12 cellular contexts compared by ENCODE assay signal in the genomic region with DNA sequence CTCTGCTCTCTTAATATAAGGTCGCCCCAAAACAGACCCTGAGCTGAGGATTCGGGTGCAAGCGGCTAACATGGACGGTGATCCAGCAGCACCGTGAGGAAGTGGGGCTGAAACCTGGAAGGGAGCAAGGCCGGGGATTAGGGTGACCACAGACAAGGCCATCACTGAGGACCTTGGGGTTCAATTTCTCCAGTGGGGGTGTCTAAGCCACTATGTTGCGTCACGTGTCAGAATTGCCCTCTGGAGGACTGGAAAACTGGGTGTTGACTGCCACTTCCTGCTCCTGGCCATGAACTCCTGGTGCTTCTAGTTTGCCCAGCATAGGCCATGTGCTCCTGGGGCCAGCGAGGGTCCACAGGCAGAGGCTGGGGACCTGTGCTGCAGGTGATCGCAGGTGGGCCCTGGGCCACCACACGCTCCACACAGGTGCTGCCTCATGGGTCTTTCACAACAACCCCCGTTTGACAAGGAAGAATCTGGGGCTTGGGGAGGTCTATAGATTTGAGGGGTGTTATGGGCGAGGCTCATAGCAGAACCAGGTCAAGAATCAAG.
"Had no signal": no experiment of that assay in that cellular context is flagged by ENCODE, and none has a peak within 500 bp of the region (broad histone marks: within the 10 kb centered on the region; RNA-seq: fewer than 3 reads in every experiment).

No MANE protein-coding gene starts in this region.

- DNase-seq: activated CD4-positive, CD25-positive, alpha-beta regulatory T cell treated with anti-CD3 and anti-CD28 coated beads, Interleukin-2, amount 50 U/mL, for 72 hours; activated naive CD4-positive, alpha-beta T cell treated with anti-CD3 and anti-CD28 coated beads, Interleukin-2, amount 50 U/mL, for 16 hours; heart right ventricle; naive B cell; small intestine; stimulated activated naive CD8-positive, alpha-beta T cell treated with anti-CD3 and anti-CD28 coated beads, Interleukin-15, amount 100 ng/mL, for 72 hours; T1000; testis had no signal

- H3K9me3 ChIP-seq: heart right ventricle, right atrium auricular region, testis had no signal

- H3K27ac Mint-ChIP-seq: activated T-helper 17 cell treated with anti-CD3 and anti-CD28 coated beads, Interleukin-2, amount 50 U/mL, for 72 hours; dendritic cell treated with granulocyte-macrophage colony-stimulating factor and Interleukin-4, amounts not matched to agents 40 ng/mL and 50 ng/mL, for 4 days had no signal

- H3K27ac ChIP-seq: right atrium auricular region, testis had no signal

- H3K36me3 ChIP-seq: heart right ventricle, right atrium auricular region had no signal

- H3K4me3 Mint-ChIP-seq: activated T-helper 17 cell treated with anti-CD3 and anti-CD28 coated beads, Interleukin-2, amount 50 U/mL, for 72 hours; dendritic cell treated with granulocyte-macrophage colony-stimulating factor and Interleukin-4, amounts not matched to agents 40 ng/mL and 50 ng/mL, for 4 days; naive B cell; stimulated activated naive CD8-positive, alpha-beta T cell treated with anti-CD3 and anti-CD28 coated beads, Interleukin-15, amount 100 ng/mL, for 72 hours had no signal

- H3K4me3 ChIP-seq: heart right ventricle, right atrium auricular region, testis had no signal

- H3K9me3 Mint-ChIP-seq: activated T-helper 17 cell treated with anti-CD3 and anti-CD28 coated beads, Interleukin-2, amount 50 U/mL, for 72 hours; dendritic cell treated with granulocyte-macrophage colony-stimulating factor and Interleukin-4, amounts not matched to agents 40 ng/mL and 50 ng/mL, for 4 days; naive B cell; stimulated activated naive CD8-positive, alpha-beta T cell treated with anti-CD3 and anti-CD28 coated beads, Interleukin-15, amount 100 ng/mL, for 72 hours had no signal

- H3K27me3 ChIP-seq: right atrium auricular region, testis had no signal

- H3K27me3 Mint-ChIP-seq: activated T-helper 17 cell treated with anti-CD3 and anti-CD28 coated beads, Interleukin-2, amount 50 U/mL, for 72 hours; dendritic cell treated with granulocyte-macrophage colony-stimulating factor and Interleukin-4, amounts not matched to agents 40 ng/mL and 50 ng/mL, for 4 days; naive B cell; stimulated activated naive CD8-positive, alpha-beta T cell treated with anti-CD3 and anti-CD28 coated beads, Interleukin-15, amount 100 ng/mL, for 72 hours had no signal

- H3K4me1 ChIP-seq: testis had no signal

- ATAC-seq: activated T-helper 17 cell treated with anti-CD3 and anti-CD28 coated beads, Interleukin-2, amount 50 U/mL, for 72 hours; left lobe of liver; stimulated activated naive CD8-positive, alpha-beta T cell treated with anti-CD3 and anti-CD28 coated beads, Interleukin-15, amount 100 ng/mL, for 72 hours had no signal

- H3K36me3 Mint-ChIP-seq: naive B cell had no signal
